ENCODE assay signal across 1 cellular context in genomic region chr7:151088856-151089699, GRCh38.
TF ChIP-seq lines count a peak whose summit lies in the region.

No MANE protein-coding gene starts in this region.

TF ChIP-seq in endothelial cell of umbilical vein, 7 proteins besides CTCF, POLR2A, EP300 and RAD21 (continued from another document):
- TF ChIP-seq MYC (IDR thresholded peaks at IDR 0.05; ENCODE audit: low read depth, low read length) = no peak
- no peak for TF ChIP-seq EZH2 (IDR thresholded peaks at IDR 0.05; ENCODE audit: borderline replicate concordance, low read depth, low read length, severe bottlenecking)
TF ChIP-seq in endothelial cell of umbilical vein: peak in this region for 3.
